In the genomic region with DNA sequence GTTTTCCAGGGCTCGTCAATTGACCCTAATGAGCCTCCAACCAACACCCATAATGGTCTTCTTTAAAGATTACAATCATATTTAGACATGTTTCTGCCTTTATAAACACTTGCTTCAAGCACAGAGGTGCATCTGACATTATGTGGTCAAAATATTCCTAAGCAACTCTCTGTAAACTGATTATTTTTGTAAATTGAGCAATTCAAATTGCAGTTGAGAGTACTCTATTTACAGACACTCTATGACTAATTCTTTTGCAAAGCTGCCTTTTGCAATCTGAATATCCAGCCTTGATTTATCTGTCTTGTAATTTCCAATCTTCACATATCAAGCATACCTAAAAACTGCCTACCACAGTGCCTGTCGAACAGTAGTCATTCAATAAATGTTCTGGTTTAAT, we compare ENCODE assay signal across 1 cellular context.
TF ChIP-seq lines count a peak whose summit lies in the region.

No MANE protein-coding gene starts in this region.

TF ChIP-seq in IMR-90, 13 proteins besides CTCF, POLR2A, EP300 and RAD21:
- TF ChIP-seq MXI1 (IDR thresholded peaks at IDR 0.05; ENCODE audit: borderline replicate concordance, low read depth, low read length) (no peak), SMC3 (IDR thresholded peaks at IDR 0.05; ENCODE audit: low read depth, low read length) (no peak), FOS (IDR thresholded peaks at IDR 0.05; ENCODE audit: low read depth, low read length) (peak; percentile 70; the same call in 1 of the 2 replicates), BHLHE40 (IDR thresholded peaks at IDR 0.05; ENCODE audit: low read depth, low read length) (no peak), RCOR1 (IDR thresholded peaks at IDR 0.05; ENCODE audit: insufficient replicate concordance, low read length) (no peak), MAFK (IDR thresholded peaks at IDR 0.05; ENCODE audit: low read depth, low read length) (no peak), CEBPB (IDR thresholded peaks at IDR 0.05; ENCODE audit: low read depth, low read length) (peak; percentile 90)
- TF ChIP-seq, protein P1, sequence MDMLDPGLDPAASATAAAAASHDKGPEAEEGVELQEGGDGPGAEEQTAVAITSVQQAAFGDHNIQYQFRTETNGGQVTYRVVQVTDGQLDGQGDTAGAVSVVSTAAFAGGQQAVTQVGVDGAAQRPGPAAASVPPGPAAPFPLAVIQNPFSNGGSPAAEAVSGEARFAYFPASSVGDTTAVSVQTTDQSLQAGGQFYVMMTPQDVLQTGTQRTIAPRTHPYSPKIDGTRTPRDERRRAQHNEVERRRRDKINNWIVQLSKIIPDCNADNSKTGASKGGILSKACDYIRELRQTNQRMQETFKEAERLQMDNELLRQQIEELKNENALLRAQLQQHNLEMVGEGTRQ (IDR thresholded peaks at IDR 0.05; ENCODE audit: low read depth, low read length) = no peak
